In genomic region chr4:152635876-152636275, GRCh38 we compare ENCODE assay signal across 30 cellular contexts. TPM values are rescaled to one million over a fixed set of nuclear protein-coding genes. Genes with fewer than 3 reads are reported as not detected.
DNase-seq lines count a peak whose midpoint lies in the region; ATAC-seq and TF ChIP-seq lines count a peak whose summit lies in the region.
"Had no signal": no experiment of that assay in that cellular context is flagged by ENCODE, and none has a peak within 500 bp of the region (broad histone marks: within the 10 kb centered on the region; RNA-seq: fewer than 3 reads in every experiment).

No MANE protein-coding gene starts in this region.

- peak; percentile 52 for DNase-seq in SIG-M5 treated with dmso at 0.1 percent for 504 hours (lab: John Stamatoyannopoulos, UW; ENCODE audit: unreplicated experiment)
- DNase-seq in SIG-M5 (lab: John Stamatoyannopoulos, UW): no peak
- no peak for DNase-seq in epithelial cell of prostate (ENCODE audit: low read depth, low spot score)
- DNase-seq in smooth muscle cell (lab: John Stamatoyannopoulos, UW; ENCODE audit: unreplicated experiment): no peak
- DNase-seq in CD4-positive, alpha-beta memory T cell: no peak
- no peak for DNase-seq in mammary epithelial cell
- DNase-seq: 8988T; activated CD4-positive, alpha-beta T cell treated with anti-CD3 and anti-CD28 coated beads, Interleukin-2, amount 10 ng/mL, durations not matched to agents 7 days and 5 days; activated naive CD4-positive, alpha-beta T cell treated with anti-CD3 and anti-CD28 coated beads, Interleukin-2, amount 10 ng/mL, durations not matched to agents 7 days and 5 days; anterior cingulate cortex; CD8-positive, alpha-beta memory T cell; colonic mucosa; DMS 273 treated with DMSO at 0.1 percent for 48 hours; esophagus squamous epithelium; HCEC 1CT; hippocampal formation; KBM-7; left colon; MG63; NCI-H1436 treated with DMSO at 0.1 percent for 48 hours; NCI-H2107; stimulated activated naive CD4-positive, alpha-beta T cell treated with Interleukin-2 at 50 U/mL for 16 hours; thyroid gland; WERI-Rb-1 had no signal

- dilution Hi-C loops in mammary epithelial cell (cut with HindIII; ENCODE audit: low sequenced_read_pairs): loop anchor here (5.0 kb wide), 1 partner anchor 101 kb away; no protein-coding TSS in a partner anchor

- peaks cover 62% of the 10 kb centered on the region for H3K4me1 ChIP-seq in OCI-LY3 (ENCODE audit: low read length)
- no peaks in the 10 kb centered on the region for H3K4me1 ChIP-seq in smooth muscle cell (ENCODE audit: low read depth)
- no peaks in the 10 kb centered on the region for H3K4me1 ChIP-seq in CD4-positive, alpha-beta memory T cell (ENCODE audit: insufficient read depth, low read length)
- peaks cover 28% of the 10 kb centered on the region for H3K4me1 ChIP-seq in mammary epithelial cell (ENCODE audit: insufficient read depth, low read length)
- H3K4me1 ChIP-seq: colonic mucosa, prostate gland, thyroid gland had no signal

- ATAC-seq in HG02798 (IDR thresholded peaks at IDR 0.05; ENCODE audit: poor library complexity, unreplicated experiment): no peak
- ATAC-seq: gastroesophageal sphincter, left colon, sciatic nerve had no signal

- no peaks in the 10 kb centered on the region for H3K9me3 ChIP-seq in OCI-LY3 (ENCODE audit: insufficient read depth, low read length)
- no peaks in the 10 kb centered on the region for H3K9me3 ChIP-seq in smooth muscle cell (replicated peaks; ENCODE audit: low read depth)
- H3K9me3 ChIP-seq in CD4-positive, alpha-beta memory T cell (ENCODE audit: control insufficient read depth in 1 of 2, low read length in 2 of 2): no peaks in the 10 kb centered on the region
- no peaks in the 10 kb centered on the region for H3K9me3 ChIP-seq in mammary epithelial cell (replicated peaks; ENCODE audit: insufficient read depth, low read length)
- H3K9me3 ChIP-seq: colonic mucosa, esophagus squamous epithelium, gastroesophageal sphincter, MG63, prostate gland, thyroid gland had no signal

- H3K27ac ChIP-seq in OCI-LY3 (ENCODE audit: low read length) (no peak overlapping the region), epithelial cell of prostate (peak overlapping the region; percentile 85), smooth muscle cell (ENCODE audit: low read depth) (peak overlapping the region; percentile 68), mammary epithelial cell (ENCODE audit: insufficient read depth, low read depth, low read length) (no peak overlapping the region)
- no peak overlapping the region for H3K27ac ChIP-seq in CD4-positive, alpha-beta memory T cell (ENCODE audit: low read depth, low read length)
- H3K27ac ChIP-seq: colonic mucosa, esophagus squamous epithelium, gastroesophageal sphincter, prostate gland, thyroid gland, WERI-Rb-1 had no signal

- no peaks in the 10 kb centered on the region for H3K27me3 ChIP-seq in OCI-LY3 (ENCODE audit: low read depth, low read length)
- H3K27me3 ChIP-seq in smooth muscle cell (ENCODE audit: low read depth): no peaks in the 10 kb centered on the region
- no peaks in the 10 kb centered on the region for H3K27me3 ChIP-seq in CD4-positive, alpha-beta memory T cell (ENCODE audit: insufficient read depth, low read length)
- H3K27me3 ChIP-seq in mammary epithelial cell (ENCODE audit: insufficient read depth, low read length): no peaks in the 10 kb centered on the region
- H3K27me3 ChIP-seq: colonic mucosa, esophagus squamous epithelium, gastroesophageal sphincter, MG63, thyroid gland had no signal

- TF ChIP-seq CTCF in OCI-LY3 (IDR thresholded peaks at IDR 0.05; ENCODE audit: low read depth, low read length): no peak
- TF ChIP-seq CTCF in smooth muscle cell (IDR thresholded peaks at IDR 0.05; ENCODE audit: borderline replicate concordance, insufficient read depth, poor library complexity, severe bottlenecking): no peak
- no peak for TF ChIP-seq CTCF in mammary epithelial cell (conservative IDR thresholded peaks at IDR 0.05 in 1 of 2, IDR thresholded peaks at IDR 0.05 in 1 of 2; ENCODE audit: extremely low read depth in 1 of 2, insufficient read depth in 1 of 2, low read depth in 1 of 2, low read length in 2 of 2)

- peaks cover 36 to 45% of the 10 kb centered on the region in 2 donors for H3K36me3 Mint-ChIP-seq in CD4-positive, alpha-beta memory T cell

- no TSS peak for BruUV-seq in mammary epithelial cell (replicated peaks; lab: Mats Ljungman, UMichigan)

- H3K27me3 Mint-ChIP-seq in CD4-positive, alpha-beta memory T cell: no peaks in the 10 kb centered on the region
- H3K27me3 Mint-ChIP-seq: activated CD4-positive, alpha-beta T cell treated with anti-CD3 and anti-CD28 coated beads, Interleukin-2, amount 10 ng/mL, durations not matched to agents 7 days and 5 days; activated naive CD4-positive, alpha-beta T cell treated with anti-CD3 and anti-CD28 coated beads, Interleukin-2, amount 10 ng/mL, durations not matched to agents 7 days and 5 days; CD8-positive, alpha-beta memory T cell had no signal

- H3K27ac Mint-ChIP-seq in CD4-positive, alpha-beta memory T cell: no peak overlapping the region
- H3K27ac Mint-ChIP-seq: activated CD4-positive, alpha-beta T cell treated with anti-CD3 and anti-CD28 coated beads, Interleukin-2, amount 10 ng/mL, durations not matched to agents 7 days and 5 days; activated naive CD4-positive, alpha-beta T cell treated with anti-CD3 and anti-CD28 coated beads, Interleukin-2, amount 10 ng/mL, durations not matched to agents 7 days and 5 days; T-helper 2 cell treated with Interferon-gamma antibody and Interleukin-4, amounts not matched to agents 5 μg/mL and 100 μg/mL, for 36 hours had no signal

- H3F3A ChIP-seq in smooth muscle cell (ENCODE audit: low read depth): peaks cover 6% of the 10 kb centered on the region

- H2AFZ ChIP-seq in OCI-LY3 (ENCODE audit: low read depth, low read length) (0 out of 2 replicates have a peak overlapping the region, but pooled peaks have one; percentile 13), smooth muscle cell (ENCODE audit: low read depth) (peak overlapping the region; percentile 0), mammary epithelial cell (ENCODE audit: low read depth, low read length) (no peak overlapping the region)

- H3K9ac ChIP-seq in OCI-LY3 (ENCODE audit: low read length): peak overlapping the region; percentile 6; the same call in 1 of the 2 replicates
- H3K9ac ChIP-seq in smooth muscle cell (ENCODE audit: low read depth): no peak overlapping the region
- H3K9ac ChIP-seq in mammary epithelial cell (ENCODE audit: insufficient read depth, low read length): no peak overlapping the region

- intact Hi-C loops in CD4-positive, alpha-beta memory T cell (cut with micrococcal nuclease): no loop called here
- intact Hi-C loops in mammary epithelial cell (cut with micrococcal nuclease): no loop called here

- POLR2A ChIA-PET in CD4-positive, alpha-beta memory T cell (lab: Charles Lee; ENCODE audit: partially characterized antibody): interaction anchor here (0.8 kb wide), 1 partner anchor 44 kb away, joined by 3 read pairs; the partner anchor contains the start of gene TMEM154

- no peaks in the 10 kb centered on the region for H3K9me3 Mint-ChIP-seq in CD4-positive, alpha-beta memory T cell
- H3K9me3 Mint-ChIP-seq: activated CD4-positive, alpha-beta T cell treated with anti-CD3 and anti-CD28 coated beads, Interleukin-2, amount 10 ng/mL, durations not matched to agents 7 days and 5 days; activated naive CD4-positive, alpha-beta T cell treated with anti-CD3 and anti-CD28 coated beads, Interleukin-2, amount 10 ng/mL, durations not matched to agents 7 days and 5 days; CD8-positive, alpha-beta memory T cell; T-helper 2 cell treated with Interferon-gamma antibody and Interleukin-4, amounts not matched to agents 5 μg/mL and 100 μg/mL, for 36 hours had no signal

- WGBS in smooth muscle cell (ENCODE audit: low lambda C conversion rate): 15% methylated on average over 4 of the region's 4 CpGs
- 98% methylated on average over 4 of the region's 4 CpGs for WGBS in mammary epithelial cell (ENCODE audit: low coverage, missing lambda C conversion rate)

- H3K36me3 ChIP-seq in OCI-LY3 (replicated peaks; ENCODE audit: low read depth, low read length) (no peaks in the 10 kb centered on the region), smooth muscle cell (ENCODE audit: low read depth) (no peaks in the 10 kb centered on the region), mammary epithelial cell (ENCODE audit: insufficient read depth, low read length) (peaks cover 18% of the 10 kb centered on the region)
- peaks cover 9% of the 10 kb centered on the region for H3K36me3 ChIP-seq in CD4-positive, alpha-beta memory T cell (ENCODE audit: insufficient read depth, low read length)
- H3K36me3 ChIP-seq: colonic mucosa, gastroesophageal sphincter, MG63, prostate gland, thyroid gland, WERI-Rb-1 had no signal

- H3K79me2 ChIP-seq in OCI-LY3 (ENCODE audit: low read length): no peaks in the 10 kb centered on the region
- H3K79me2 ChIP-seq in smooth muscle cell (ENCODE audit: low read depth): no peaks in the 10 kb centered on the region
- H3K79me2 ChIP-seq in mammary epithelial cell (ENCODE audit: insufficient read depth, low read length): no peaks in the 10 kb centered on the region

- in situ Hi-C loops in mammary epithelial cell (cut with MboI; ENCODE audit: low sequenced_read_pairs in 2 of 2): loop anchor here (10.0 to 25.0 kb wide), 2 partner anchors 101 to 131 kb away; no protein-coding TSS in a partner anchor

- H4K20me1 ChIP-seq in OCI-LY3 (ENCODE audit: insufficient read depth, low read length) (no peaks in the 10 kb centered on the region), smooth muscle cell (ENCODE audit: low read depth) (no peaks in the 10 kb centered on the region), mammary epithelial cell (ENCODE audit: insufficient read depth, low read length) (no peaks in the 10 kb centered on the region)

- H3K4me2 ChIP-seq in OCI-LY3 (ENCODE audit: low read length) (peak overlapping the region; percentile 55), smooth muscle cell (peak overlapping the region; percentile 61), mammary epithelial cell (ENCODE audit: insufficient read depth, low read depth, low read length) (no peak overlapping the region)

- CTCF ChIA-PET in CD4-positive, alpha-beta memory T cell (lab: Charles Lee; ENCODE audit: partially characterized antibody): interaction anchor here (0.7 to 14.1 kb wide), 3 partner anchors 100 to 227 kb away, joined by 3 to 360 read pairs (median 4); no protein-coding TSS in a partner anchor
- CTCF ChIA-PET in mammary epithelial cell (lab: Charles Lee; ENCODE audit: low non-redundant PET): interaction anchor here (0.9 kb wide), 1 partner anchor 135 kb away, joined by 5 read pairs; no protein-coding TSS in a partner anchor

- peak overlapping the region; percentile 19 for H3K4me3 ChIP-seq in OCI-LY3 (ENCODE audit: low read length)
- H3K4me3 ChIP-seq in smooth muscle cell: no peak overlapping the region
- H3K4me3 ChIP-seq in CD4-positive, alpha-beta memory T cell (ENCODE audit: low read length in 2 of 2): no peak overlapping the region
- no peak overlapping the region for H3K4me3 ChIP-seq in mammary epithelial cell (replicated peaks in 1 of 3; ENCODE audit: insufficient read depth in 1 of 3, low read depth in 2 of 3, low read length in 3 of 3)
- H3K4me3 ChIP-seq: colonic mucosa, esophagus squamous epithelium, gastroesophageal sphincter, MG63, prostate gland, thyroid gland had no signal

- peaks cover 0 to 5% (median under 1%) of the 10 kb centered on the region in 4 donors for H3K4me1 Mint-ChIP-seq in CD4-positive, alpha-beta memory T cell
- H3K4me1 Mint-ChIP-seq: activated CD4-positive, alpha-beta T cell treated with anti-CD3 and anti-CD28 coated beads, Interleukin-2, amount 10 ng/mL, durations not matched to agents 7 days and 5 days; activated naive CD4-positive, alpha-beta T cell treated with anti-CD3 and anti-CD28 coated beads, Interleukin-2, amount 10 ng/mL, durations not matched to agents 7 days and 5 days; CD8-positive, alpha-beta memory T cell had no signal

- H3K4me3 Mint-ChIP-seq in CD4-positive, alpha-beta memory T cell: no peak overlapping the region
- H3K4me3 Mint-ChIP-seq: activated CD4-positive, alpha-beta T cell treated with anti-CD3 and anti-CD28 coated beads, Interleukin-2, amount 10 ng/mL, durations not matched to agents 7 days and 5 days; activated naive CD4-positive, alpha-beta T cell treated with anti-CD3 and anti-CD28 coated beads, Interleukin-2, amount 10 ng/mL, durations not matched to agents 7 days and 5 days; CD8-positive, alpha-beta memory T cell; T-helper 2 cell treated with Interferon-gamma antibody and Interleukin-4, amounts not matched to agents 5 μg/mL and 100 μg/mL, for 36 hours had no signal

RNA-seq across cellular contexts. Expression of gene TMEM154, which starts 43.9 kb away (rescaled TPM):
- total RNA-seq in smooth muscle cell (3.8 and 6.0 TPM in 2 replicates), mammary epithelial cell (100 to 1,000 TPM in 1 of 2 donors, 10 to 100 TPM in 1; 15.2 to 119 TPM)
- polyA plus RNA-seq in smooth muscle cell (1.8 and 6.6 TPM in 2 replicates), mammary epithelial cell (22.9 TPM)
- 10 to 100 TPM; 35.2 to 38.6 TPM for total RNA-seq in CD4-positive, alpha-beta memory T cell
- 10 to 100 TPM; 41.9 to 46.7 TPM for polyA plus RNA-seq in CD4-positive, alpha-beta memory T cell
- polyA minus RNA-seq in mammary epithelial cell: 40.9 TPM

Comparison
In these comparisons a context has a peak if more than half of its experiments do, and no peak if none do; other contexts are left out.
1. H3K27ac ChIP-seq: peak in epithelial cell of prostate (single experiment) and smooth muscle cell (single experiment); none in OCI-LY3 (single experiment), CD4-positive, alpha-beta memory T cell (single experiment) and mammary epithelial cell (single experiment).